Comparison of ENCODE assay signal across 1 cellular context in the genomic region with DNA sequence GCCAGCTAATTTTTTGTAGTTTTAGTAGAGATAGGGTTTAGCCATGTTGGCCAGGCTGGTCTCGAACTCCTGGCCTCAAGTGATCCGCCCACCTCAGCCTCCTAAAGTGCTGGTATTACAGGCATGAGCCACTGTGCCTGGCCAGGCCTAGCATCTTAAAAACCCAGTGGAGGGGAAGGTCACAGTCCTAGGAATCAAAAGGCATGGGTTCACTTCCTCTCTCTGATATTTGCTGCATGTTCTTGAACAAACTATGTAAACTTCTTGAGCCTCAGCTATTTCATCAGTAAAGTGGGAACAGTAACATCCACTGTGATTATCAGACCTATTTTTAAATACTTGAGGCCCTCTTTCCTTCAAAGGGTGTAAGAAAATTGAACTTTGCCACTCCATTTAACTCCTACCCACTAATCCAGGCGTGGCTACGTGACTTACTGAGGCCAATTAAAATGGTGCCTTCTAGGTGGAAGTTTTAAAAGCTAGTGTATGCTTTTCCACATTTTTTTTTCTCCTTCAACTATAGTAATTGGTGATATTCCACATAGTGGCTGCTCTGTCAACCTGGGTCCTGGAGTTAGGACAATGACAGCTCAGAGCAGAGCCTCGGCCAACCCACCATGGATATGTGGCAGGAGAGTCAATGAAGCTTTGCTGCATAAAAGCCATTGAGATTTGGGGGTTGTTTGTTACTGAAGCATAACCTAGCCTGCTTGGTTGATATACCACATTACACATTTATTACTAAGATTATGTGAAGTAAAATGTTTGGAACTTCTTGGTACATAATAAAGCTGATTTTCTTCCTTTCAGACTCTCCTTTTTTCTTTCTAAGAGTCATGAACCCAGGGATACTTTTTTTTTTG.
TF ChIP-seq lines count a peak whose summit lies in the region.

No MANE protein-coding gene starts in this region.

TF ChIP-seq in IMR-90, 13 proteins besides CTCF, POLR2A, EP300 and RAD21:
- TF ChIP-seq RCOR1 (IDR thresholded peaks at IDR 0.05; ENCODE audit: insufficient replicate concordance, low read length): no peak
- no peak for TF ChIP-seq RFX5 (IDR thresholded peaks at IDR 0.05; ENCODE audit: low read depth, low read length)
- TF ChIP-seq, protein P1, sequence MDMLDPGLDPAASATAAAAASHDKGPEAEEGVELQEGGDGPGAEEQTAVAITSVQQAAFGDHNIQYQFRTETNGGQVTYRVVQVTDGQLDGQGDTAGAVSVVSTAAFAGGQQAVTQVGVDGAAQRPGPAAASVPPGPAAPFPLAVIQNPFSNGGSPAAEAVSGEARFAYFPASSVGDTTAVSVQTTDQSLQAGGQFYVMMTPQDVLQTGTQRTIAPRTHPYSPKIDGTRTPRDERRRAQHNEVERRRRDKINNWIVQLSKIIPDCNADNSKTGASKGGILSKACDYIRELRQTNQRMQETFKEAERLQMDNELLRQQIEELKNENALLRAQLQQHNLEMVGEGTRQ (IDR thresholded peaks at IDR 0.05; ENCODE audit: low read depth, low read length): no peak
- TF ChIP-seq FOS (IDR thresholded peaks at IDR 0.05; ENCODE audit: low read depth, low read length): no peak
- no peak for TF ChIP-seq CEBPB (IDR thresholded peaks at IDR 0.05; ENCODE audit: low read depth, low read length)
- no peak for TF ChIP-seq CHD1 (IDR thresholded peaks at IDR 0.05; ENCODE audit: low read depth, low read length)
- TF ChIP-seq MXI1 (IDR thresholded peaks at IDR 0.05; ENCODE audit: borderline replicate concordance, low read depth, low read length): no peak
